In genomic region chr6:16226117-16227047, GRCh38 we compare ENCODE assay signal across 1 cellular context. TPM values are rescaled to one million over a fixed set of nuclear protein-coding genes. Genes with fewer than 3 reads are reported as not detected.
"Had no signal": no experiment of that assay in that cellular context is flagged by ENCODE, and none has a peak within 500 bp of the region (broad histone marks: within the 10 kb centered on the region; RNA-seq: fewer than 3 reads in every experiment).

No MANE protein-coding gene starts in this region.

RNA-seq across cellular contexts. Expression of gene GMPR, which starts 12.0 kb away (rescaled TPM):
- total RNA-seq: activated T-cell treated with anti-CD3 and anti-CD28 coated beads, Interleukin-2, amount 50 U/mL, for 72 hours had no signal
